Comparison of ENCODE assay signal across 19 cellular contexts in the genomic region with DNA sequence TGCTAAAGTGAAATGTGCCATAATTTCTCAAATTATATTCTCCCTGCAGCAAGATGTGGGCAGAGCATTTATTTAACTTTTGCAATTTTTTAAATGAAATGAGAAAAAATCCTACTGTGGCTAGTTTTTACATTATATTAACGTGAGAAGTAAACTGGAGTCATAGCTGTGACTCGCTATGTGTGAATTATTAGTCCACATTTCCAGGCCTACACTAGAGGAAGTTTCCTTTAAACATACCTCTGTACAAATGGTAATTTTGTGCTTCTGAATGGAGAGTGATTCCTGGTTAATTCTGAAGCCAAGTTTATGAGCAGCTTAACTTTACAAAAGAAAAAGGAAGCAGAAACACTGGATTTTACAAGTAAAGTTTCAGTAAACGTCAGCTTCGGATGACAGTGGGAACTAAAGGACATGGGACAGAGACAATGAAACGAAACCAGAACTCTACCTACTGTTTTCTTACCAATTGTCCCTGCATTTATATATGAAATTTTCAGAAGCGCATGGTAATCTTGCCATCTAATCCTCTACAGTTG.
DNase-seq lines count a peak whose midpoint lies in the region; FAIRE-seq and TF ChIP-seq lines count a peak whose summit lies in the region.
"Had no signal": no experiment of that assay in that cellular context is flagged by ENCODE, and none has a peak within 500 bp of the region (broad histone marks: within the 10 kb centered on the region; RNA-seq: fewer than 3 reads in every experiment).

No MANE protein-coding gene starts in this region.

- H3K9me3 ChIP-seq in endodermal cell (ENCODE audit: control insufficient read depth, low read length): no peaks in the 10 kb centered on the region
- no peaks in the 10 kb centered on the region for H3K9me3 ChIP-seq in sigmoid colon
- H3K9me3 ChIP-seq in Karpas-422 (ENCODE audit: low read length): no peaks in the 10 kb centered on the region

- H3K27me3 Mint-ChIP-seq in endodermal cell (ENCODE audit: insufficient read depth): peaks cover 81% of the 10 kb centered on the region

- H2AFZ ChIP-seq in Karpas-422 (ENCODE audit: low read length): no peak overlapping the region
- H2AFZ ChIP-seq: parathyroid adenoma had no signal

- TF ChIP-seq CTCF in endodermal cell (conservative IDR thresholded peaks at IDR 0.05): no peak
- TF ChIP-seq CTCF in sigmoid colon (IDR thresholded peaks at IDR 0.05): no peak

- 64 to 69% methylated on average over 5 to 6 of the region's 6 CpGs for WGBS in endodermal cell (ENCODE audit: insufficient coverage in 1 of 2, insufficient read length in 1 of 2), 2 experiments
- WGBS in sigmoid colon, 2 donors: 49 to 55% methylated on average over 6 of the region's 6 CpGs

- H3K36me3 Mint-ChIP-seq in endodermal cell (ENCODE audit: low read depth): no peaks in the 10 kb centered on the region

- H4K20me1 ChIP-seq in Karpas-422 (ENCODE audit: insufficient read depth, low read depth, low read length): no peaks in the 10 kb centered on the region

- H3K9ac ChIP-seq in endodermal cell (ENCODE audit: extremely low read depth, low read length, poor library complexity, severe bottlenecking): no peak overlapping the region
- no peak overlapping the region for H3K9ac ChIP-seq in Karpas-422 (ENCODE audit: low read length)
- H3K9ac ChIP-seq: parathyroid adenoma had no signal

- no peak for TF ChIP-seq EP300 in sigmoid colon (IDR thresholded peaks at IDR 0.05)

- peak; percentile 42 for FAIRE-seq in G401.6 (lab: Jason Lieb, UNC)
- FAIRE-seq in RCC 7860 (lab: Jason Lieb, UNC): no peak
- FAIRE-seq: endothelial cell of umbilical vein had no signal

- H3K27me3 ChIP-seq in endodermal cell (ENCODE audit: control insufficient read depth, insufficient read depth, low read length, poor library complexity, severe bottlenecking) (peaks cover 98% of the 10 kb centered on the region), sigmoid colon (no peaks in the 10 kb centered on the region), Karpas-422 (ENCODE audit: low read length) (no peaks in the 10 kb centered on the region)

- no peaks in the 10 kb centered on the region for H3K9me2 ChIP-seq in Karpas-422 (replicated peaks; ENCODE audit: insufficient read depth, low read length)

- H3K4me3 ChIP-seq in endodermal cell (ENCODE audit: low read length): no peak overlapping the region
- H3K4me3 ChIP-seq in sigmoid colon: peak overlapping the region in 3 of 4 donors; percentile 22 to 54 (median 51)
- no peak overlapping the region for H3K4me3 ChIP-seq in Karpas-422 (ENCODE audit: low read length)

- H3K36me3 ChIP-seq in endodermal cell (ENCODE audit: control insufficient read depth, insufficient read depth, low read length) (no peaks in the 10 kb centered on the region), sigmoid colon (no peaks in the 10 kb centered on the region), Karpas-422 (ENCODE audit: insufficient read depth, low read length) (no peaks in the 10 kb centered on the region)

- no peak for TF ChIP-seq POLR2A in sigmoid colon (IDR thresholded peaks at IDR 0.05)

- peaks cover 34% of the 10 kb centered on the region for H3K4me1 Mint-ChIP-seq in endodermal cell

- intact Hi-C loops in sigmoid colon (cut with DNase I): loop anchor here (5.0 kb wide), 1 partner anchor 689 kb away; no protein-coding TSS in a partner anchor

- peak overlapping the region; percentile 17 for H3K4me3 Mint-ChIP-seq in endodermal cell
- H3K4me3 Mint-ChIP-seq: activated naive CD4-positive, alpha-beta T cell treated with anti-CD3 and anti-CD28 coated beads, Interleukin-2, amount 50 U/mL, for 24 hours; activated T-cell treated with anti-CD3 and anti-CD28 coated beads, Interleukin-2, amount 50 U/mL, for 4 hours; CD4-positive, alpha-beta T cell had no signal

- peaks cover 3% of the 10 kb centered on the region for H3K4me1 ChIP-seq in endodermal cell (ENCODE audit: control insufficient read depth, insufficient read depth, low read length)
- H3K4me1 ChIP-seq in sigmoid colon: peaks cover 0 to 14% (median 11%) of the 10 kb centered on the region in 4 donors
- H3K4me1 ChIP-seq in Karpas-422 (ENCODE audit: low read length): no peaks in the 10 kb centered on the region
- H3K4me1 ChIP-seq: parathyroid adenoma had no signal

- H3K27ac ChIP-seq in endodermal cell (ENCODE audit: low read depth, low read length) (no peak overlapping the region), sigmoid colon (peak overlapping the region in 3 of 4 donors; percentile 70 to 85 (median 77)), Karpas-422 (ENCODE audit: low read length) (no peak overlapping the region)
- H3K27ac ChIP-seq: parathyroid adenoma, RWPE1 had no signal

- H3K27ac Mint-ChIP-seq in endodermal cell: no peak overlapping the region
- H3K27ac Mint-ChIP-seq: activated naive CD4-positive, alpha-beta T cell treated with anti-CD3 and anti-CD28 coated beads, Interleukin-2, amount 50 U/mL, for 24 hours; CD4-positive, alpha-beta T cell; IgD-negative memory B cell had no signal

- no peaks in the 10 kb centered on the region for H3K79me2 ChIP-seq in Karpas-422 (ENCODE audit: low read length)
- H3K79me2 ChIP-seq: parathyroid adenoma had no signal

- peak; percentile 11 for DNase-seq in RCC 7860 (ENCODE audit: low spot score)
- DNase-seq in endodermal cell: no peak
- no peak for DNase-seq in sigmoid colon
- DNase-seq in activated CD4-positive, alpha-beta T cell treated with anti-CD3 and anti-CD28 coated beads, Interleukin-2, amount 50 U/mL, for 1 hour: no peak
- DNase-seq in Karpas-422: no peak
- DNase-seq in DMS79 (lab: John Stamatoyannopoulos, UW): no peak
- DNase-seq: activated CD8-positive, alpha-beta memory T cell treated with anti-CD3 and anti-CD28 coated beads for 24 hours; activated T-cell treated with anti-CD3 and anti-CD28 coated beads, Interleukin-2, amount 50 U/mL, for 4 hours; aorta; CD4-positive, alpha-beta T cell; central memory CD4-positive, alpha-beta T cell; NCI-H1436; NCI-H526 had no signal

- no peak overlapping the region for H3K4me2 ChIP-seq in Karpas-422 (ENCODE audit: low read depth, low read length, poor library complexity, severe bottlenecking)

- H3K9me3 Mint-ChIP-seq in endodermal cell: no peaks in the 10 kb centered on the region
- H3K9me3 Mint-ChIP-seq: activated naive CD4-positive, alpha-beta T cell treated with anti-CD3 and anti-CD28 coated beads, Interleukin-2, amount 50 U/mL, for 24 hours; activated T-cell treated with anti-CD3 and anti-CD28 coated beads, Interleukin-2, amount 50 U/mL, for 4 hours; CD4-positive, alpha-beta T cell had no signal

Comparison
In these comparisons a context has a peak if more than half of its experiments do, and no peak if none do; other contexts are left out.
1. H3K27ac ChIP-seq: peak in sigmoid colon (3 of 4); none in endodermal cell (single experiment) and Karpas-422 (single experiment).
2. H3K4me3 ChIP-seq: peak in sigmoid colon (3 of 4); none in endodermal cell (single experiment) and Karpas-422 (single experiment).